ENCODE assay signal across 8 cellular contexts in the genomic region with DNA sequence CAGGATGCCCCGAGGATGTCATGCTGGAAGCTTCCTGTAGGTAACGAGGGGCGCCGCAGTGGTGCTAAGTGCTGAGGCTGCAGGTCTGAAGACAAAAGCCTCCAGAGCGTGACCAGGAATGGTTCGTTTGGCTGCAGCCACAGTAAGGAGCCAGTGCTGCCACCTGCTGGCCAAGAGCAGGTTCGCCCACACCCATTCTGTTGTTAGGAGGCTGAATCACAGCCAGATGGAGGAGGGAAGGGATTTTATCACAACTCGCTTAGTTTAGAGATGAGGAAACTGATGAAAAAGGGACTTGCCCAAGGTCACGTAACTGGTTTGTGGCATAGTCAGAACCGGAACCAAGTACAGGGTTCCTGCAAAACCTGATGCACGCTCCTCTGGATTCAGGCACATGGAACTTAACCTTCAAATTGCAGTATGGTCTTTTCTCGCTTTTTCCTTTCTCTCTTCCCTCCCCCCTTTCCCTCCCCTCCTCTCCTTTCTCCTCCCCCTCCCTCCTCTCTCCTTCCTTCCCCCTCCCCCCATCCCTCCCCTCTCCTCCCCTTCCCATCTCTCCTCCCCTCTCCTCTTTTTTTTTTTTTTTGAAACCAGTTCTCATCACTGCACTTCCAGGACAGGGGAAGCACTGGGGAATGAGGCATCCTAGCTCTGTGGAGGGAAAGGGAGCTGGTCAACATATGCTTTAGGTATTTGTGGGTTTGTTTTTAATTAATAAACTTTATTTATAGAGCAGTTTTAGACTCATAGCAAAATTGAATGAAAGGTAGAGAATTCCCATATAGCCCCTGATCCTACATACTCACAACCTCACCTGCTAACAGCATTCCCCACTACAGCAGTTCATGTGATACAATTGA.
DNase-seq lines count a peak whose midpoint lies in the region; ATAC-seq and TF ChIP-seq lines count a peak whose summit lies in the region.

No MANE protein-coding gene starts in this region.

- H3K4ac ChIP-seq in IMR-90 (ENCODE audit: low read depth, low read length), result peak overlapping the region; percentile 77

- H3K4me2 ChIP-seq in IMR-90 (ENCODE audit: low read depth, low read length), result peak overlapping the region; percentile 27; the same call in 1 of the 2 replicates
- no peak overlapping the region for H3K4me2 ChIP-seq in OCI-LY1 (ENCODE audit: low read length)

- H2AK5ac ChIP-seq in IMR-90 (ENCODE audit: low read depth, low read length), result peak overlapping the region; percentile 83; the same call in 1 of the 2 replicates

- H3K27me3 ChIP-seq in IMR-90 (ENCODE audit: control insufficient read depth, insufficient read depth, low read length) (no peaks in the 10 kb centered on the region), OCI-LY1 (ENCODE audit: insufficient read depth, low read length) (no peaks in the 10 kb centered on the region)

- H3K4me3 ChIP-seq in IMR-90 (ENCODE audit: insufficient read depth, low read depth, low read length), result no peak overlapping the region
- H3K4me3 ChIP-seq in OCI-LY1 (ENCODE audit: low read depth, low read length, poor library complexity, severe bottlenecking), result no peak overlapping the region

- no TSS peak for BruUV-seq in IMR-90 (replicated peaks; lab: Mats Ljungman, UMichigan)

- no peaks in the 10 kb centered on the region for H3F3A ChIP-seq in OCI-LY1 (ENCODE audit: insufficient read depth, low read length)

- peak overlapping the region; percentile 40 to 85; a peak in 3 of 4 replicates for H4K8ac ChIP-seq in IMR-90 (ENCODE audit: low read depth in 2 of 2, low read length in 2 of 2)

- peak overlapping the region; percentile 66 for H2AK9ac ChIP-seq in IMR-90 (replicated peaks; ENCODE audit: low read depth, low read length, poor library complexity)

- H3K9me1 ChIP-seq in IMR-90 (ENCODE audit: insufficient read depth, low read length), result peaks cover 12% of the 10 kb centered on the region

- H4K91ac ChIP-seq in IMR-90 (ENCODE audit: insufficient read depth, low read depth, low read length), result peak overlapping the region; percentile 68

- intact Hi-C loops in IMR-90 (cut with micrococcal nuclease), result loop anchor here (2.0 to 10.0 kb wide), 6 partner anchors 83 to 579 kb away; a partner anchor contains a TSS

- H3K9ac ChIP-seq in IMR-90 (ENCODE audit: low read depth, low read length) (no peak overlapping the region), OCI-LY1 (ENCODE audit: low read length) (no peak overlapping the region)

- H4K5ac ChIP-seq in IMR-90 (ENCODE audit: low read depth, low read length), result 0 out of 2 replicates have a peak overlapping the region, but pooled peaks have one; percentile 51

- H3K18ac ChIP-seq in IMR-90 (ENCODE audit: low read depth, low read length), result peak overlapping the region; percentile 40; the same call in 1 of the 2 replicates

- POLR2A ChIA-PET in IMR-90 (lab: Charles Lee; ENCODE audit: unreplicated experiment), result no interaction called here

- TF ChIP-seq POLR2A in IMR-90 (IDR thresholded peaks at IDR 0.05; ENCODE audit: low read depth, low read length), result no peak

- 22% methylated on average over 7 of the region's 12 CpGs; no CpG with 5 or more reads in 1 of the 2 experiments for WGBS in IMR-90 (ENCODE audit: extremely low coverage in 2 of 2, insufficient read length in 1 of 2), 2 experiments

- H2BK120ac ChIP-seq in IMR-90 (ENCODE audit: low read depth, low read length), result peak overlapping the region; percentile 74

- 0 out of 4 replicates have a peak, but pooled peaks cover 0 to 5% of the 10 kb centered on the region in 2 experiments for H3K79me1 ChIP-seq in IMR-90 (ENCODE audit: low read depth in 1 of 2, low read length in 2 of 2)

- peak; percentile 96 for ATAC-seq in GM21717 (IDR thresholded peaks at IDR 0.05; ENCODE audit: unreplicated experiment)
- peak; percentile 89 for ATAC-seq in IMR-90 (ENCODE audit: low read depth)

- peak overlapping the region; percentile 69 for H2AFZ ChIP-seq in IMR-90 (replicated peaks; ENCODE audit: low read length, poor library complexity)
- H2AFZ ChIP-seq in OCI-LY1 (ENCODE audit: low read length), result no peak overlapping the region

- H3K9me2 ChIP-seq in OCI-LY1 (ENCODE audit: low read depth, low read length), result no peaks in the 10 kb centered on the region

- H3K9me3 ChIP-seq in IMR-90 (ENCODE audit: control insufficient read depth, insufficient read depth, low read length) (no peaks in the 10 kb centered on the region), OCI-LY1 (ENCODE audit: low read length) (no peaks in the 10 kb centered on the region)

- no peak overlapping the region for H3K23ac ChIP-seq in IMR-90 (ENCODE audit: low read depth, low read length)

- TF ChIP-seq CTCF in IMR-90 (conservative IDR thresholded peaks at IDR 0.05; ENCODE audit: low read depth, low read length) (peak; percentile 98), OCI-LY1 (IDR thresholded peaks at IDR 0.05; ENCODE audit: low read length) (peak; percentile 98)

- peak; percentile 89 for TF ChIP-seq RAD21 in IMR-90 (IDR thresholded peaks at IDR 0.05; ENCODE audit: low read length)

- H3K56ac ChIP-seq in IMR-90 (ENCODE audit: extremely low read depth, insufficient read depth, low read length), result no peak overlapping the region

- peak overlapping the region; percentile 30 for H2BK5ac ChIP-seq in IMR-90 (ENCODE audit: low read depth, low read length, poor library complexity, severe bottlenecking)

- peak overlapping the region; percentile 59 for H3K14ac ChIP-seq in IMR-90 (replicated peaks; ENCODE audit: low read depth, low read length)

- in situ Hi-C loops in IMR-90 (cut with MboI; ENCODE audit: low sequenced_read_pairs), result no loop called here

- no peaks in the 10 kb centered on the region for H3K79me2 ChIP-seq in OCI-LY1 (ENCODE audit: insufficient read depth, low read length)

- peak overlapping the region; percentile 68; the same call in 1 of the 3 replicates for H2BK15ac ChIP-seq in IMR-90 (ENCODE audit: low read depth, low read length)

- CTCF ChIA-PET in IMR-90 (lab: Yijun Ruan, JAX), result interaction anchor here (0.7 to 1.5 kb wide), 3 partner anchors 21 to 88 kb away, joined by 3 to 6 read pairs (median 3); no protein-coding TSS in a partner anchor

- H4K20me1 ChIP-seq in IMR-90 (ENCODE audit: insufficient read depth, low read length) (no peaks in the 10 kb centered on the region), OCI-LY1 (ENCODE audit: insufficient read depth, low read length) (no peaks in the 10 kb centered on the region)

- H3K27ac ChIP-seq in IMR-90 (ENCODE audit: insufficient read depth, low read length) (no peak overlapping the region), OCI-LY1 (ENCODE audit: low read depth, low read length, poor library complexity, severe bottlenecking) (no peak overlapping the region)

- DNase-seq in DMS53 treated with DMSO at 0.1 percent for 48 hours (lab: John Stamatoyannopoulos, UW; ENCODE audit: unreplicated experiment) (peak; percentile 91), IMR-90 (peak; percentile 95), epidermal melanocyte (ENCODE audit: insufficient read length, low spot score) (peak; percentile 87), mucosa of gallbladder (ENCODE audit: low spot score) (peak; percentile 95)
- peak; percentile 57 for DNase-seq in activated CD8-positive, alpha-beta memory T cell treated with anti-CD3 and anti-CD28 coated beads, Interleukin-2, amount 50 U/mL, for 1 hour (ENCODE audit: extremely low read depth)
- peak; percentile 78 for DNase-seq in stimulated activated CD8-positive, alpha-beta memory T cell treated with anti-CD3 and anti-CD28 coated beads, Interleukin-7, amount 100 ng/mL, for 24 hours (ENCODE audit: low read depth)

- dilution Hi-C loops in IMR-90 (cut with HindIII; ENCODE audit: low sequenced_read_pairs, unreplicated experiment), result no loop called here

- H3K4me1 ChIP-seq in IMR-90 (ENCODE audit: control insufficient read depth, insufficient read depth, low read length) (peaks cover 9% of the 10 kb centered on the region), OCI-LY1 (ENCODE audit: insufficient read depth, low read length, severe bottlenecking) (peaks cover 19% of the 10 kb centered on the region)

- H2BK20ac ChIP-seq in IMR-90 (ENCODE audit: low read depth, low read length), result peak overlapping the region; percentile 93; the same call in 1 of the 2 replicates

- H3K36me3 ChIP-seq in IMR-90 (ENCODE audit: control insufficient read depth, insufficient read depth, low read length) (no peaks in the 10 kb centered on the region), OCI-LY1 (ENCODE audit: insufficient read depth, low read length) (no peaks in the 10 kb centered on the region; the same call in 1 of the 2 replicates)

TF ChIP-seq in IMR-90, 13 proteins besides CTCF, POLR2A, EP300 and RAD21 (continues in another document):
- peak; percentile 87 for TF ChIP-seq SMC3 (IDR thresholded peaks at IDR 0.05; ENCODE audit: low read depth, low read length)
- peak; percentile 63; the same call in 1 of the 2 replicates for TF ChIP-seq BHLHE40 (IDR thresholded peaks at IDR 0.05; ENCODE audit: low read depth, low read length)
- no peak for TF ChIP-seq RFX5 (IDR thresholded peaks at IDR 0.05; ENCODE audit: low read depth, low read length)
- TF ChIP-seq, protein P1, sequence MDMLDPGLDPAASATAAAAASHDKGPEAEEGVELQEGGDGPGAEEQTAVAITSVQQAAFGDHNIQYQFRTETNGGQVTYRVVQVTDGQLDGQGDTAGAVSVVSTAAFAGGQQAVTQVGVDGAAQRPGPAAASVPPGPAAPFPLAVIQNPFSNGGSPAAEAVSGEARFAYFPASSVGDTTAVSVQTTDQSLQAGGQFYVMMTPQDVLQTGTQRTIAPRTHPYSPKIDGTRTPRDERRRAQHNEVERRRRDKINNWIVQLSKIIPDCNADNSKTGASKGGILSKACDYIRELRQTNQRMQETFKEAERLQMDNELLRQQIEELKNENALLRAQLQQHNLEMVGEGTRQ (IDR thresholded peaks at IDR 0.05; ENCODE audit: low read depth, low read length), result peak; percentile 41; the same call in 1 of the 2 replicates
- no peak for TF ChIP-seq NFE2L2 (IDR thresholded peaks at IDR 0.05; ENCODE audit: low read depth, low read length)
- TF ChIP-seq MXI1 (IDR thresholded peaks at IDR 0.05; ENCODE audit: borderline replicate concordance, low read depth, low read length), result 0 out of 2 replicates have a peak, but pooled peaks have one; percentile 14
- TF ChIP-seq MAFK (IDR thresholded peaks at IDR 0.05; ENCODE audit: low read depth, low read length), result peak; percentile 93
- TF ChIP-seq RCOR1 (IDR thresholded peaks at IDR 0.05; ENCODE audit: insufficient replicate concordance, low read length), result peak; percentile 55
- TF ChIP-seq MAZ (IDR thresholded peaks at IDR 0.05; ENCODE audit: borderline replicate concordance, low read depth, low read length), result peak; percentile 65; the same call in 1 of the 2 replicates
- TF ChIP-seq CHD1 (IDR thresholded peaks at IDR 0.05; ENCODE audit: low read depth, low read length), result no peak
- peak; percentile 13; the same call in 1 of the 2 replicates for TF ChIP-seq CEBPB (IDR thresholded peaks at IDR 0.05; ENCODE audit: low read depth, low read length)
- TF ChIP-seq FOS (IDR thresholded peaks at IDR 0.05; ENCODE audit: low read depth, low read length), result no peak
